Comparison of ENCODE assay signal across 9 cellular contexts in genomic region chr11:93737904-93738612, GRCh38. TPM values are rescaled to one million over a fixed set of nuclear protein-coding genes. Genes with fewer than 3 reads are reported as not detected.
A peak's percentile ranks its signal among the peaks of the same experiment; 100 is the strongest.
DNase-seq lines count a peak whose midpoint lies in the region; ATAC-seq lines count a peak whose summit lies in the region.
"Had no signal": no experiment of that assay in that cellular context is flagged by ENCODE, and none has a peak within 500 bp of the region (broad histone marks: within the 10 kb centered on the region; RNA-seq: fewer than 3 reads in every experiment).

No MANE protein-coding gene starts in this region.

- H3K4me1 ChIP-seq in CD4-positive, alpha-beta memory T cell (ENCODE audit: insufficient read depth, low read length), result peaks cover 83% of the 10 kb centered on the region
- H3K4me1 ChIP-seq in HUES64 (ENCODE audit: insufficient read depth, low read length) (peaks cover 30% of the 10 kb centered on the region), mesendoderm (ENCODE audit: control insufficient read depth, low read depth, low read length) (no peaks in the 10 kb centered on the region)

- H3K9me3 ChIP-seq in CD4-positive, alpha-beta memory T cell (ENCODE audit: control insufficient read depth in 1 of 2, low read length in 2 of 2), result no peaks in the 10 kb centered on the region
- H3K9me3 ChIP-seq in HUES64 (ENCODE audit: insufficient read depth, low read depth, low read length), result no peaks in the 10 kb centered on the region
- H3K9me3 ChIP-seq: gastroesophageal sphincter had no signal

- intact Hi-C loops in CD4-positive, alpha-beta memory T cell (cut with micrococcal nuclease), result no loop called here

- no peak overlapping the region for H3K4ac ChIP-seq in mesendoderm (ENCODE audit: low read depth, low read length)

- H2BK120ac ChIP-seq in mesendoderm (ENCODE audit: low read depth, low read length), result no peak overlapping the region

- H3K4me3 Mint-ChIP-seq in CD4-positive, alpha-beta memory T cell, result peak overlapping the region; percentile 91 to 100 (median 100)
- H3K4me3 Mint-ChIP-seq in activated naive CD8-positive, alpha-beta T cell treated with anti-CD3 and anti-CD28 coated beads, Interleukin-2, amount 50 U/mL, for 24 hours, result peak overlapping the region; percentile 99

- no peak overlapping the region for H3K23ac ChIP-seq in mesendoderm (ENCODE audit: low read length)

- H3K18ac ChIP-seq in mesendoderm (ENCODE audit: low read length), result no peak overlapping the region

- peak overlapping the region; percentile 80 to 99 (median 92) for H3K27ac Mint-ChIP-seq in CD4-positive, alpha-beta memory T cell
- peak overlapping the region; percentile 100 for H3K27ac Mint-ChIP-seq in activated naive CD8-positive, alpha-beta T cell treated with anti-CD3 and anti-CD28 coated beads, Interleukin-2, amount 50 U/mL, for 24 hours

- H3K79me2 ChIP-seq in mesendoderm (ENCODE audit: control insufficient read depth, insufficient read depth, low read length), result peaks cover 56% of the 10 kb centered on the region

- H3K4me2 ChIP-seq in mesendoderm (ENCODE audit: low read length), result peak overlapping the region; percentile 63

- ATAC-seq in activated naive CD8-positive, alpha-beta T cell treated with anti-CD3 and anti-CD28 coated beads, Interleukin-2, amount 50 U/mL, for 24 hours, result no peak
- ATAC-seq in GM21717 (IDR thresholded peaks at IDR 0.05; ENCODE audit: unreplicated experiment) (no peak), GM18511 (IDR thresholded peaks at IDR 0.05; ENCODE audit: unreplicated experiment) (no peak)
- ATAC-seq: gastroesophageal sphincter had no signal

- no peak overlapping the region for H4K5ac ChIP-seq in mesendoderm (ENCODE audit: low read length)

- no peaks in the 10 kb centered on the region for H3K9me3 Mint-ChIP-seq in CD4-positive, alpha-beta memory T cell
- H3K9me3 Mint-ChIP-seq in activated naive CD8-positive, alpha-beta T cell treated with anti-CD3 and anti-CD28 coated beads, Interleukin-2, amount 50 U/mL, for 24 hours, result no peaks in the 10 kb centered on the region

- H3K56ac ChIP-seq in mesendoderm (ENCODE audit: low read length), result peak overlapping the region; percentile 50

- H3K4me3 ChIP-seq in CD4-positive, alpha-beta memory T cell (ENCODE audit: low read length in 2 of 2), result peak overlapping the region in 1 of 2 donors; percentile 98
- H3K4me3 ChIP-seq in HUES64 (ENCODE audit: low read length), result peak overlapping the region; percentile 85
- H3K4me3 ChIP-seq in mesendoderm (ENCODE audit: low read length), result peak overlapping the region; percentile 13

- H3K4me1 Mint-ChIP-seq in CD4-positive, alpha-beta memory T cell, result peaks cover 53 to 92% (median 71%) of the 10 kb centered on the region in 4 donors
- peaks cover 79% of the 10 kb centered on the region for H3K4me1 Mint-ChIP-seq in activated naive CD8-positive, alpha-beta T cell treated with anti-CD3 and anti-CD28 coated beads, Interleukin-2, amount 50 U/mL, for 24 hours

- peaks cover 48 to 82% of the 10 kb centered on the region in 2 donors for H3K36me3 Mint-ChIP-seq in CD4-positive, alpha-beta memory T cell
- H3K36me3 Mint-ChIP-seq in activated naive CD8-positive, alpha-beta T cell treated with anti-CD3 and anti-CD28 coated beads, Interleukin-2, amount 50 U/mL, for 24 hours (ENCODE audit: low read depth), result peaks cover 88% of the 10 kb centered on the region

- POLR2A ChIA-PET in CD4-positive, alpha-beta memory T cell (lab: Charles Lee; ENCODE audit: partially characterized antibody), result interaction anchor here (0.8 to 8.2 kb wide), 6 partner anchors 10 to 540 kb away, joined by 3 to 180 read pairs (median 22); partner anchors contain the start of genes MED17, PANX1 and SLC36A4

- H3K27ac ChIP-seq in CD4-positive, alpha-beta memory T cell (ENCODE audit: low read depth, low read length), result peak overlapping the region; percentile 93
- peak overlapping the region; percentile 98 for H3K27ac ChIP-seq in HUES64 (ENCODE audit: low read depth, low read length)
- H3K27ac ChIP-seq in mesendoderm (ENCODE audit: low read depth, low read length), result no peak overlapping the region
- H3K27ac ChIP-seq: gastroesophageal sphincter had no signal

- H4K8ac ChIP-seq in mesendoderm (ENCODE audit: low read depth, low read length), result no peak overlapping the region

- H2BK15ac ChIP-seq in mesendoderm (replicated peaks; ENCODE audit: low read depth), result no peak overlapping the region

- H2AK5ac ChIP-seq in mesendoderm (ENCODE audit: low read length), result no peak overlapping the region

- H3K9ac ChIP-seq in HUES64 (ENCODE audit: low read depth, low read length), result peak overlapping the region; percentile 100
- peak overlapping the region; percentile 100 for H3K9ac ChIP-seq in mesendoderm (ENCODE audit: low read length)

- H3K27me3 ChIP-seq in CD4-positive, alpha-beta memory T cell (ENCODE audit: insufficient read depth, low read length), result no peaks in the 10 kb centered on the region
- H3K27me3 ChIP-seq in HUES64 (ENCODE audit: insufficient read depth, low read length) (no peaks in the 10 kb centered on the region), mesendoderm (ENCODE audit: insufficient read depth, low read length, poor library complexity) (no peaks in the 10 kb centered on the region)
- H3K27me3 ChIP-seq: gastroesophageal sphincter had no signal

- 83% methylated on average over 5 of the region's 6 CpGs for WGBS in HUES64
- no CpG with 5 or more reads among the region's 6 CpGs for WGBS in mesendoderm (ENCODE audit: extremely low coverage, insufficient coverage, low lambda C conversion rate)

- peaks cover 4% of the 10 kb centered on the region for H3K79me1 ChIP-seq in mesendoderm (ENCODE audit: low read length)

- peak in 2 of 5 donors; percentile 6 to 48 for DNase-seq in CD4-positive, alpha-beta memory T cell
- DNase-seq in activated naive CD8-positive, alpha-beta T cell treated with anti-CD3 and anti-CD28 coated beads, Interleukin-2, amount 50 U/mL, for 24 hours, result no peak
- DNase-seq in mesendoderm (no peak), AG20443 (ENCODE audit: low spot score) (no peak), amniotic stem cell (lab: John Stamatoyannopoulos, UW) (no peak)

- no peak overlapping the region for H2BK5ac ChIP-seq in mesendoderm (ENCODE audit: low read length)

- H3K36me3 ChIP-seq in CD4-positive, alpha-beta memory T cell (ENCODE audit: insufficient read depth, low read length), result peaks cover 48% of the 10 kb centered on the region
- H3K36me3 ChIP-seq in HUES64 (ENCODE audit: insufficient read depth, low read length) (peaks cover 77% of the 10 kb centered on the region), mesendoderm (ENCODE audit: control insufficient read depth, insufficient read depth, low read length) (peaks cover 13% of the 10 kb centered on the region)

- CTCF ChIA-PET in CD4-positive, alpha-beta memory T cell (lab: Charles Lee; ENCODE audit: partially characterized antibody), result interaction anchor here (0.9 to 6.0 kb wide), 3 partner anchors 13 to 57 kb away, joined by 3 to 60 read pairs (median 3); partner anchors contain the start of gene MED17

- H3K27me3 Mint-ChIP-seq in CD4-positive, alpha-beta memory T cell, result no peaks in the 10 kb centered on the region
- no peaks in the 10 kb centered on the region for H3K27me3 Mint-ChIP-seq in activated naive CD8-positive, alpha-beta T cell treated with anti-CD3 and anti-CD28 coated beads, Interleukin-2, amount 50 U/mL, for 24 hours

RNA-seq across cellular contexts. Expression of gene TAF1D, which starts 3.2 kb away (rescaled TPM):
- total RNA-seq in CD4-positive, alpha-beta memory T cell, result 100 to 1,000 TPM; 198 to 199 TPM
- 10 to 100 TPM; 17.4 to 29.8 TPM for polyA plus RNA-seq in CD4-positive, alpha-beta memory T cell
- polyA plus RNA-seq in HUES64 (2013, experiment 1 of 2), result 227 TPM
- 223 TPM for polyA plus RNA-seq in HUES64 (2013, experiment 2 of 2)
- 238 TPM for polyA plus RNA-seq in mesendoderm (2013, experiment 1 of 2)
- 235 TPM for polyA plus RNA-seq in mesendoderm (2013, experiment 2 of 2)

RNA-seq across cellular contexts. Expression of gene C11orf54, which starts 3.4 kb away (rescaled TPM):
- total RNA-seq in CD4-positive, alpha-beta memory T cell, result 10 to 100 TPM; 31.2 to 36.4 TPM
- 10 to 100 TPM; 13.0 to 17.4 TPM for polyA plus RNA-seq in CD4-positive, alpha-beta memory T cell
- 20.7 TPM for polyA plus RNA-seq in HUES64 (2013, experiment 1 of 2)
- 21.1 TPM for polyA plus RNA-seq in HUES64 (2013, experiment 2 of 2)
- 7.6 TPM for polyA plus RNA-seq in mesendoderm (2013, experiment 1 of 2)
- 8.1 TPM for polyA plus RNA-seq in mesendoderm (2013, experiment 2 of 2)

RNA-seq across cellular contexts. Expression of gene MED17, which starts 46.0 kb away (rescaled TPM):
- total RNA-seq in CD4-positive, alpha-beta memory T cell, result 10 to 100 TPM; 73.2 to 78.5 TPM
- polyA plus RNA-seq in CD4-positive, alpha-beta memory T cell, result 10 to 100 TPM; 11.3 to 30.8 TPM
- 26.9 TPM for polyA plus RNA-seq in HUES64 (2013, experiment 1 of 2)
- 24.9 TPM for polyA plus RNA-seq in HUES64 (2013, experiment 2 of 2)
- polyA plus RNA-seq in mesendoderm (2013, experiment 1 of 2), result 22.5 TPM
- 21.6 TPM for polyA plus RNA-seq in mesendoderm (2013, experiment 2 of 2)
